In the genomic region with DNA sequence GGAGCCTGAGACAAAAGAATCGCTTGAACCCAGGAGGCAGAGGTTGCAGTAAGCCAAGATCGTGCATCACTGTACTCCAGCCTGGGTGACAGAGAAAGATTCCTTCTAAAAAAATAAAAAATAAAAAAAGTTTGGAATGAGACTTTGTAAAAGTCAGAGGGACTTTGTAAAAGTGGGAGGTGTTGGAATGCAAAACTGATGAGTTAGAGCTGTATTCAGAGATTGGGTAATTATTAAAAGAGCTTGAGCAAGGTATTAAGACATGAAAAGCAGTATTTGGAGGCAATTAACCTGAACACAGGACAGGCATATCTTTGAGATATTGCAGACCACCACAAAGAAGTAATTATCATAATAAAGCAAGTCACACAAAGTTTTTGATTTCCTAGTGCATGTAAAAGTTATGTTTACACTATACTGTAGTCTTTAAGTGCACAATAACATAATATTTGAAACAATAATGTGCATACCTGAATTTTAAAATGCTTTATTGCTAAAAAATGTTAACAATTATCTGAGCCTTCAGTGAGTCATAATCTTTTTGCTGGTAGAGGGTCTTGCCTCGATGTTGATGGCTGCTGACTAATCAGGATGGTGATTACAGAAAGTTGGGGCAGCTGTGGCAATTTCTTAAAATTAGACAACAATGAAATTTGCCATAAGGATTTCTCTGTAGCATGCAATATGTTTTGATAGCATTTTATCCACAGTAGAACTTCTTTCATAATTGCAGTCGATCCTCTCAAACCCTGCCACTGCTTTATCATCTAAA, we compare ENCODE assay signal across 17 cellular contexts.
"Had no signal": no experiment of that assay in that cellular context is flagged by ENCODE, and none has a peak within 500 bp of the region (broad histone marks: within the 10 kb centered on the region; RNA-seq: fewer than 3 reads in every experiment).

No MANE protein-coding gene starts in this region.

- ATAC-seq: effector memory CD8-positive, alpha-beta T cell; heart left ventricle; stimulated activated naive CD8-positive, alpha-beta T cell treated with anti-CD3 and anti-CD28 coated beads, Interleukin-15, amount 100 ng/mL, for 72 hours; T-helper 17 cell; upper lobe of right lung had no signal

- DNase-seq: activated B cell treated with CpG ODN at 0.5 μM for 24 hours; activated CD4-positive, alpha-beta T cell treated with anti-CD3 and anti-CD28 coated beads, Interleukin-2, amount 10 ng/mL, durations not matched to agents 24 days and 14 days; activated CD8-positive, alpha-beta memory T cell treated with anti-CD3 and anti-CD28 coated beads for 24 hours; activated naive CD4-positive, alpha-beta T cell treated with anti-CD3 and anti-CD28 coated beads, Interleukin-2, amount 50 U/mL, for 16 hours; amniotic stem cell; cerebellar nuclear complex; effector memory CD8-positive, alpha-beta T cell; heart left ventricle; ovary; stimulated activated CD4-positive, alpha-beta T cell treated with anti-CD3 and anti-CD28 coated beads, Interleukin-4, amount 100 ng/mL, for 4 hours; stimulated activated naive CD8-positive, alpha-beta T cell treated with anti-CD3 and anti-CD28 coated beads, Interleukin-15, amount 100 ng/mL, for 72 hours; T-helper 17 cell; testis; upper lobe of right lung had no signal

- H3K9me3 Mint-ChIP-seq: activated B cell treated with CpG ODN at 0.5 μM for 24 hours; dendritic cell treated with granulocyte-macrophage colony-stimulating factor and Interleukin-4, amounts not matched to agents 40 ng/mL and 50 ng/mL, for 4 days; effector memory CD8-positive, alpha-beta T cell; stimulated activated naive CD8-positive, alpha-beta T cell treated with anti-CD3 and anti-CD28 coated beads, Interleukin-15, amount 100 ng/mL, for 72 hours had no signal

- H3K4me3 ChIP-seq: heart left ventricle, ovary, testis, upper lobe of right lung had no signal

- H3K36me3 Mint-ChIP-seq: brain had no signal

- H3K27ac Mint-ChIP-seq: activated B cell treated with CpG ODN at 0.5 μM for 24 hours; activated CD4-positive, alpha-beta T cell treated with anti-CD3 and anti-CD28 coated beads, Interleukin-2, amount 10 ng/mL, durations not matched to agents 24 days and 14 days; brain; dendritic cell treated with granulocyte-macrophage colony-stimulating factor and Interleukin-4, amounts not matched to agents 40 ng/mL and 50 ng/mL, for 4 days; effector memory CD8-positive, alpha-beta T cell; stimulated activated naive CD8-positive, alpha-beta T cell treated with anti-CD3 and anti-CD28 coated beads, Interleukin-15, amount 100 ng/mL, for 72 hours; T-helper 17 cell had no signal

- H3K9me3 ChIP-seq: heart left ventricle, ovary, testis, upper lobe of right lung had no signal

- H3K4me1 ChIP-seq: testis had no signal

- H3K27me3 Mint-ChIP-seq: activated CD4-positive, alpha-beta T cell treated with anti-CD3 and anti-CD28 coated beads, Interleukin-2, amount 10 ng/mL, durations not matched to agents 24 days and 14 days; brain; dendritic cell treated with granulocyte-macrophage colony-stimulating factor and Interleukin-4, amounts not matched to agents 40 ng/mL and 50 ng/mL, for 4 days; effector memory CD8-positive, alpha-beta T cell; stimulated activated naive CD8-positive, alpha-beta T cell treated with anti-CD3 and anti-CD28 coated beads, Interleukin-15, amount 100 ng/mL, for 72 hours; T-helper 17 cell had no signal

- H3K4me1 Mint-ChIP-seq: activated B cell treated with CpG ODN at 0.5 μM for 24 hours had no signal

- H3K4me3 Mint-ChIP-seq: activated B cell treated with CpG ODN at 0.5 μM for 24 hours; activated CD4-positive, alpha-beta T cell treated with anti-CD3 and anti-CD28 coated beads, Interleukin-2, amount 10 ng/mL, durations not matched to agents 24 days and 14 days; brain; dendritic cell treated with granulocyte-macrophage colony-stimulating factor and Interleukin-4, amounts not matched to agents 40 ng/mL and 50 ng/mL, for 4 days; effector memory CD8-positive, alpha-beta T cell; stimulated activated naive CD8-positive, alpha-beta T cell treated with anti-CD3 and anti-CD28 coated beads, Interleukin-15, amount 100 ng/mL, for 72 hours; T-helper 17 cell had no signal

- H3K27ac ChIP-seq: ovary, testis, upper lobe of right lung had no signal

- H3K36me3 ChIP-seq: heart left ventricle, ovary, upper lobe of right lung had no signal

- H3K27me3 ChIP-seq: foreskin keratinocyte, heart left ventricle, ovary, testis, upper lobe of right lung had no signal
